Comparison of ENCODE assay signal across 27 cellular contexts in genomic region chr10:2097937-2098336, GRCh38.
DNase-seq lines count a peak whose midpoint lies in the region; ATAC-seq, FAIRE-seq and TF ChIP-seq lines count a peak whose summit lies in the region.
"Had no signal": no experiment of that assay in that cellular context is flagged by ENCODE, and none has a peak within 500 bp of the region (broad histone marks: within the 10 kb centered on the region; RNA-seq: fewer than 3 reads in every experiment).

No MANE protein-coding gene starts in this region.

- SMC1A ChIA-PET in GM12878 (lab: Charles Lee; ENCODE audit: uncharacterized antibody, unreplicated experiment): no interaction called here

- H2AFZ ChIP-seq in GM12878 (ENCODE audit: control insufficient read depth, low read depth, low read length): no peak overlapping the region
- H2AFZ ChIP-seq in H1 (ENCODE audit: low read length): no peak overlapping the region

- no peak for TF ChIP-seq EP300 in A549 (IDR thresholded peaks at IDR 0.05)
- TF ChIP-seq EP300 in GM12878 (IDR thresholded peaks at IDR 0.05; ENCODE audit: borderline replicate concordance in 1 of 2, control insufficient read depth in 1 of 2, low read depth in 2 of 2, low read length in 2 of 2): no peak
- no peak for TF ChIP-seq EP300 in H1 (IDR thresholded peaks at IDR 0.05; ENCODE audit: borderline replicate concordance in 1 of 2, low read depth in 2 of 2, low read length in 2 of 2)

- H3K27me3 ChIP-seq in GM12878 (replicated peaks in 1 of 2; ENCODE audit: control insufficient read depth in 2 of 2, insufficient read depth in 2 of 2, low read length in 1 of 2): no peaks in the 10 kb centered on the region
- no peaks in the 10 kb centered on the region for H3K27me3 ChIP-seq in H1 (replicated peaks in 1 of 4; ENCODE audit: control insufficient read depth in 3 of 4, extremely low read depth in 1 of 4, insufficient read depth in 3 of 4, low read length in 3 of 4)
- H3K27me3 ChIP-seq: BE2C, BLaER1 had no signal

- ATAC-seq in A549 (no peak), GM12878 (no peak), GM21423 (IDR thresholded peaks at IDR 0.05; ENCODE audit: unreplicated experiment) (no peak), HG02610 (IDR thresholded peaks at IDR 0.05; ENCODE audit: unreplicated experiment) (no peak)

- TF ChIP-seq RAD21 in A549 (conservative IDR thresholded peaks at IDR 0.05 in 1 of 2, IDR thresholded peaks at IDR 0.05 in 1 of 2) (no peak), GM12878 (IDR thresholded peaks at IDR 0.05; ENCODE audit: insufficient read depth, low read depth, low read length) (no peak), H1 (IDR thresholded peaks at IDR 0.05 in 1 of 2, conservative IDR thresholded peaks at IDR 0.05 in 1 of 2; ENCODE audit: low read depth in 2 of 2, low read length in 2 of 2) (no peak)

- H3K56ac ChIP-seq in H1 (replicated peaks; ENCODE audit: insufficient read length, low read depth, low read length): no peak overlapping the region

- no peaks in the 10 kb centered on the region; the same call in 1 of the 2 replicates for H3K23me2 ChIP-seq in H1 (ENCODE audit: low read depth, low read length)

- H3K27me3 Mint-ChIP-seq in activated CD4-positive, alpha-beta T cell treated with anti-CD3 and anti-CD28 coated beads, Interleukin-2, amount 10 ng/mL, durations not matched to agents 24 days and 14 days: no peaks in the 10 kb centered on the region
- H3K27me3 Mint-ChIP-seq: CD4-positive, alpha-beta memory T cell; CD4-positive, CD25-positive, alpha-beta regulatory T cell had no signal

- no peak overlapping the region for H2BK20ac ChIP-seq in H1 (ENCODE audit: low read length)

- H3K4me3 ChIP-seq in A549: no peak overlapping the region
- H3K4me3 ChIP-seq in GM12878: no peak overlapping the region
- H3K4me3 ChIP-seq in H1 (ENCODE audit: extremely low read depth in 1 of 4, insufficient read depth in 2 of 4, low read depth in 3 of 4, low read length in 4 of 4): no peak overlapping the region
- H3K4me3 ChIP-seq: BLaER1 had no signal

- no peak overlapping the region for H4K8ac ChIP-seq in H1 (ENCODE audit: extremely low read depth, insufficient read depth, low read length)

- H3K9me3 Mint-ChIP-seq in activated CD4-positive, alpha-beta T cell treated with anti-CD3 and anti-CD28 coated beads, Interleukin-2, amount 10 ng/mL, durations not matched to agents 24 days and 14 days: no peaks in the 10 kb centered on the region
- H3K9me3 Mint-ChIP-seq: CD4-positive, alpha-beta memory T cell; CD4-positive, CD25-positive, alpha-beta regulatory T cell; CD8-positive, alpha-beta memory T cell had no signal

- BruUV-seq in GM12878 (replicated peaks; lab: Mats Ljungman, UMichigan): no TSS peak

- RAD21 ChIA-PET in GM12878 (lab: Charles Lee; ENCODE audit: unreplicated experiment): no interaction called here

- no peak overlapping the region for H4K91ac ChIP-seq in H1 (replicated peaks; ENCODE audit: insufficient read length, low read length)

- POLR2A ChIA-PET in A549 (lab: Yijun Ruan, JAX) (no interaction called here), GM12878 (lab: Charles Lee) (no interaction called here), H1 (lab: Charles Lee; ENCODE audit: partially characterized antibody) (no interaction called here)

- no peaks in the 10 kb centered on the region for H3K4me1 Mint-ChIP-seq in activated CD4-positive, alpha-beta T cell treated with anti-CD3 and anti-CD28 coated beads, Interleukin-2, amount 10 ng/mL, durations not matched to agents 24 days and 14 days
- H3K4me1 Mint-ChIP-seq: CD14-positive monocyte; CD4-positive, alpha-beta memory T cell; CD4-positive, CD25-positive, alpha-beta regulatory T cell; CD8-positive, alpha-beta memory T cell had no signal

- no peak overlapping the region for H3K14ac ChIP-seq in H1 (ENCODE audit: insufficient read length)

- CTCF ChIA-PET in A549 (lab: Yijun Ruan, JAX) (interaction anchor here (1.5 kb wide), 1 partner anchor 13 kb away, joined by 3 read pairs; no protein-coding TSS in a partner anchor), GM12878 (lab: Yijun Ruan, JAX) (no interaction called here), H1 (lab: Charles Lee; ENCODE audit: partially characterized antibody) (interaction anchor here (0.7 to 1.1 kb wide), 2 partner anchors 11 to 25 kb away, joined by 3 read pairs; no protein-coding TSS in a partner anchor)

- H3K4me3 Mint-ChIP-seq in activated CD4-positive, alpha-beta T cell treated with anti-CD3 and anti-CD28 coated beads, Interleukin-2, amount 10 ng/mL, durations not matched to agents 24 days and 14 days: no peak overlapping the region
- H3K4me3 Mint-ChIP-seq: CD14-positive monocyte; CD4-positive, alpha-beta memory T cell; CD4-positive, CD25-positive, alpha-beta regulatory T cell; CD8-positive, alpha-beta memory T cell had no signal

- H3K4ac ChIP-seq in H1 (replicated peaks; ENCODE audit: insufficient read length, low read depth, low read length): no peak overlapping the region

- H2BK12ac ChIP-seq in H1 (ENCODE audit: low read depth, low read length): no peak overlapping the region

- WGBS in A549 (ENCODE audit: missing lambda C conversion rate): 24% methylated on average over 10 of the region's 10 CpGs
- 47% methylated on average over 10 of the region's 10 CpGs for WGBS in GM12878 (ENCODE audit: insufficient coverage, insufficient replicate concordance, low lambda C conversion rate, missing lambda C conversion rate)
- WGBS in H1 (ENCODE audit: extremely low coverage in 1 of 2, insufficient coverage in 1 of 2, insufficient read length in 1 of 2, insufficient replicate concordance in 2 of 2, low coverage in 1 of 2, low lambda C conversion rate in 2 of 2, missing lambda C conversion rate in 1 of 2), 2 experiments: 94% methylated on average over 10 of the region's 10 CpGs; no CpG with 5 or more reads in 1 of the 2 experiments

- no peak overlapping the region for H4K5ac ChIP-seq in H1 (ENCODE audit: insufficient read length, low read depth, low read length)

- no peak overlapping the region for H3K4me2 ChIP-seq in A549
- H3K4me2 ChIP-seq in GM12878 (ENCODE audit: control insufficient read depth, insufficient read depth): no peak overlapping the region
- H3K4me2 ChIP-seq in H1 (ENCODE audit: insufficient read depth in 1 of 2, low read depth in 2 of 2, low read length in 2 of 2): no peak overlapping the region
- H3K4me2 ChIP-seq: BLaER1 had no signal

- H3K36me3 ChIP-seq in GM12878 (ENCODE audit: control insufficient read depth in 2 of 2, insufficient read depth in 2 of 2, low read length in 1 of 2): no peaks in the 10 kb centered on the region
- no peaks in the 10 kb centered on the region for H3K36me3 ChIP-seq in H1 (ENCODE audit: control insufficient read depth in 2 of 4, insufficient read depth in 4 of 4, low read length in 3 of 4)
- H3K36me3 ChIP-seq: BE2C, BLaER1 had no signal

- H4K20me1 ChIP-seq in GM12878 (ENCODE audit: control insufficient read depth, insufficient read depth) (no peaks in the 10 kb centered on the region), H1 (replicated peaks in 1 of 2; ENCODE audit: control insufficient read depth in 1 of 2, insufficient read depth in 2 of 2, low read length in 2 of 2) (no peaks in the 10 kb centered on the region)
- H4K20me1 ChIP-seq: BLaER1 had no signal

- H3K9me3 ChIP-seq in A549 (no peaks in the 10 kb centered on the region), GM12878 (replicated peaks; ENCODE audit: control insufficient read depth, insufficient read depth, low read length) (no peaks in the 10 kb centered on the region), H1 (ENCODE audit: insufficient read depth in 2 of 2, low read depth in 1 of 2, low read length in 1 of 2) (no peaks in the 10 kb centered on the region; a peak in 1 of 4 replicates)
- H3K9me3 ChIP-seq: BE2C, BLaER1 had no signal

- no peak overlapping the region for H2BK5ac ChIP-seq in H1 (ENCODE audit: low read depth, low read length)

- no peak overlapping the region for H3K9ac ChIP-seq in GM12878 (ENCODE audit: control insufficient read depth, insufficient read depth, low read length)
- no peak overlapping the region for H3K9ac ChIP-seq in H1 (replicated peaks in 1 of 4; ENCODE audit: extremely low read depth in 1 of 4, low read depth in 3 of 4, low read length in 3 of 4)
- H3K9ac ChIP-seq: BLaER1 had no signal

- no peak overlapping the region for H3K27ac Mint-ChIP-seq in activated CD4-positive, alpha-beta T cell treated with anti-CD3 and anti-CD28 coated beads, Interleukin-2, amount 10 ng/mL, durations not matched to agents 24 days and 14 days
- H3K27ac Mint-ChIP-seq: CD14-positive monocyte; CD4-positive, alpha-beta memory T cell; CD4-positive, CD25-positive, alpha-beta regulatory T cell; CD8-positive, alpha-beta memory T cell had no signal

- H3K4me1 ChIP-seq in A549 (no peaks in the 10 kb centered on the region), GM12878 (ENCODE audit: control insufficient read depth, insufficient read depth, low read length) (no peaks in the 10 kb centered on the region), H1 (replicated peaks in 1 of 4; ENCODE audit: control insufficient read depth in 3 of 4, insufficient read depth in 4 of 4, low read length in 3 of 4) (no peaks in the 10 kb centered on the region)
- H3K4me1 ChIP-seq: BE2C, BLaER1 had no signal

- TF ChIP-seq CTCF in A549 (IDR thresholded peaks at IDR 0.05) (no peak), GM12878 (IDR thresholded peaks at IDR 0.05 in 2 of 3, conservative IDR thresholded peaks at IDR 0.05 in 1 of 3; ENCODE audit: control insufficient read depth in 2 of 3, extremely low read depth in 1 of 3, insufficient read depth in 1 of 3, low read depth in 3 of 3, low read length in 3 of 3) (no peak), H1 (IDR thresholded peaks at IDR 0.05; ENCODE audit: control extremely low read depth in 1 of 3, insufficient read depth in 1 of 3, low read depth in 1 of 3, low read length in 3 of 3) (no peak)

- no peak overlapping the region for H3K27ac ChIP-seq in A549
- H3K27ac ChIP-seq in GM12878 (ENCODE audit: control insufficient read depth, insufficient read depth): no peak overlapping the region
- H3K27ac ChIP-seq in H1 (ENCODE audit: low read depth, low read length): no peak overlapping the region
- H3K27ac ChIP-seq: 22Rv1, BLaER1 had no signal

- H3K79me1 ChIP-seq in H1 (ENCODE audit: low read depth, low read length): no peaks in the 10 kb centered on the region

- H3K18ac ChIP-seq in H1 (ENCODE audit: extremely low read depth, low read length): no peak overlapping the region

- no peaks in the 10 kb centered on the region for H3K79me2 ChIP-seq in GM12878 (ENCODE audit: control insufficient read depth, insufficient read depth, low read length)
- H3K79me2 ChIP-seq in H1 (ENCODE audit: control insufficient read depth in 1 of 2, insufficient read depth in 2 of 2, low read length in 2 of 2): no peaks in the 10 kb centered on the region

- no peak for FAIRE-seq in A549 (lab: Jason Lieb, UNC)
- peak; percentile 54 for FAIRE-seq in GM12878 (lab: Jason Lieb, UNC)
- no peak for FAIRE-seq in H1 (lab: Jason Lieb, UNC)
- FAIRE-seq: GM12891, GM18507 had no signal

- in situ Hi-C loops in GM12878 (cut with MboI): no loop called here

- no peaks in the 10 kb centered on the region for H3K36me3 Mint-ChIP-seq in activated CD4-positive, alpha-beta T cell treated with anti-CD3 and anti-CD28 coated beads, Interleukin-2, amount 10 ng/mL, durations not matched to agents 24 days and 14 days (ENCODE audit: low read depth)
- H3K36me3 Mint-ChIP-seq: CD14-positive monocyte; CD4-positive, alpha-beta memory T cell; CD4-positive, CD25-positive, alpha-beta regulatory T cell; CD8-positive, alpha-beta memory T cell had no signal

- no peak overlapping the region for H2AK5ac ChIP-seq in H1 (ENCODE audit: low read depth, low read length)

- intact Hi-C loops in activated CD4-positive, alpha-beta T cell treated with anti-CD3 and anti-CD28 coated beads, Interleukin-2, amount 10 ng/mL, durations not matched to agents 24 days and 14 days (cut with micrococcal nuclease): no loop called here
- intact Hi-C loops in GM12878 (cut with micrococcal nuclease; ENCODE audit: unreplicated experiment): no loop called here

- H2BK120ac ChIP-seq in H1 (replicated peaks; ENCODE audit: low read depth, low read length): no peak overlapping the region

- H3K23ac ChIP-seq in H1 (ENCODE audit: insufficient read length): no peak overlapping the region

- no peak for TF ChIP-seq POLR2A in A549 (IDR thresholded peaks at IDR 0.05; ENCODE audit: low read length)
- TF ChIP-seq POLR2A in GM12878 (IDR thresholded peaks at IDR 0.05; ENCODE audit: low read depth, low read length): no peak
- no peak for TF ChIP-seq POLR2A in H1 (IDR thresholded peaks at IDR 0.05; ENCODE audit: control extremely low read depth in 1 of 2, low read depth in 2 of 2, low read length in 2 of 2)

- no peak overlapping the region for H2BK15ac ChIP-seq in H1 (ENCODE audit: low read length)

- peak; percentile 22 for DNase-seq in activated CD4-positive, alpha-beta T cell treated with anti-CD3 and anti-CD28 coated beads, Interleukin-2, amount 10 ng/mL, durations not matched to agents 24 days and 14 days
- no peak for DNase-seq in activated CD4-positive, alpha-beta T cell treated with anti-CD3 and anti-CD28 coated beads for 1 hour
- no peak for DNase-seq in A549 (ENCODE audit: low read depth in 1 of 2, low spot score in 1 of 2)
- DNase-seq in GM12878 (ENCODE audit: low read depth, low spot score): no peak
- DNase-seq in H1 (ENCODE audit: low read depth in 1 of 2, low spot score in 2 of 2): no peak
- no peak for DNase-seq in NOMO-1 (lab: John Stamatoyannopoulos, UW; ENCODE audit: unreplicated experiment in 2 of 2)
- DNase-seq: ACHN; BE2C; C1 segment of cervical spinal cord; CD4-positive, alpha-beta memory T cell; CD4-positive, CD25-positive, alpha-beta regulatory T cell; CD8-positive, alpha-beta memory T cell; COR-L47; DMS 273 treated with DMSO at 0.1 percent for 48 hours; DMS153; DMS53; DMS79; DND-41; EL; GDM1 had no signal
